33 cellular contexts compared by ENCODE assay signal in genomic region chr4:17723648-17724047, GRCh38. TPM values are rescaled to one million over a fixed set of nuclear protein-coding genes. Genes with fewer than 3 reads are reported as not detected.
"Had no signal": no experiment of that assay in that cellular context is flagged by ENCODE, and none has a peak within 500 bp of the region (broad histone marks: within the 10 kb centered on the region; RNA-seq: fewer than 3 reads in every experiment).

No MANE protein-coding gene starts in this region.

- ATAC-seq: naive thymus-derived CD4-positive, alpha-beta T cell; natural killer cell; psoas muscle; right cardiac atrium; sciatic nerve; stimulated activated memory B cell treated with anti-CD40 and anti-IgM and Interleukin-4, amounts not matched to agents 10 μg/mL and 1 μg/mL and 100 μg/mL, for 72 hours; stimulated activated naive CD8-positive, alpha-beta T cell treated with anti-CD3 and anti-CD28 coated beads, Interleukin-15, amount 100 ng/mL, for 72 hours; stimulated activated naive CD8-positive, alpha-beta T cell treated with anti-CD3 and anti-CD28 coated beads, Interleukin-15, Interleukin-2, amounts not matched to agents 100 U/mL and 50 U/mL, for 24 hours; upper lobe of right lung had no signal

- DNase-seq: naive thymus-derived CD4-positive, alpha-beta T cell; natural killer cell; occipital lobe; posterior cingulate gyrus; psoas muscle; right cardiac atrium; spleen; stimulated activated CD4-positive, alpha-beta T cell treated with anti-CD3 and anti-CD28 coated beads, Interleukin-12 subunit alpha, Interleukin-12 subunit beta, amount 100 ng/mL, for 4 hours; stimulated activated CD4-positive, alpha-beta T cell treated with anti-CD3 and anti-CD28 coated beads, Interleukin-1b, Interleukin-23, amount 100 ng/mL, for 48 hours; stimulated activated CD4-positive, alpha-beta T cell treated with anti-CD3 and anti-CD28 coated beads, Interleukin-4, amount 100 ng/mL, for 1 hour; stimulated activated CD4-positive, alpha-beta T cell treated with anti-CD3 and anti-CD28 coated beads, Interleukin-4, amount 100 ng/mL, for 4 hours; stimulated activated CD8-positive, alpha-beta memory T cell treated with anti-CD3 and anti-CD28 coated beads, Interleukin-4, amount 100 ng/mL, for 48 hours; stimulated activated naive CD4-positive, alpha-beta T cell; stimulated activated naive CD8-positive, alpha-beta T cell treated with anti-CD3 and anti-CD28 coated beads, Interleukin-15, amount 100 ng/mL, for 72 hours; stimulated activated naive CD8-positive, alpha-beta T cell treated with anti-CD3 and anti-CD28 coated beads, Interleukin-15, Interleukin-2, amounts not matched to agents 100 U/mL and 50 U/mL, for 24 hours; substantia nigra; testis; tibial artery; transverse colon; upper lobe of right lung; uterus had no signal

- H3K27ac Mint-ChIP-seq: naive thymus-derived CD4-positive, alpha-beta T cell; natural killer cell; nephron; neural progenitor cell; progenitor cell of endocrine pancreas; stimulated activated memory B cell treated with anti-CD40 and anti-IgM and Interleukin-4, amounts not matched to agents 10 μg/mL and 1 μg/mL and 100 μg/mL, for 72 hours; stimulated activated naive CD8-positive, alpha-beta T cell treated with anti-CD3 and anti-CD28 coated beads, Interleukin-15, amount 100 ng/mL, for 72 hours; type B pancreatic cell had no signal

- H3K4me1 ChIP-seq: neural progenitor cell, parathyroid adenoma, psoas muscle, spleen, testis, transverse colon, upper lobe of right lung, uterus had no signal

- H3K36me3 Mint-ChIP-seq: natural killer cell; stimulated activated memory B cell treated with anti-CD40 and anti-IgM and Interleukin-4, amounts not matched to agents 10 μg/mL and 1 μg/mL and 100 μg/mL, for 72 hours; type B pancreatic cell had no signal

- H3K27ac ChIP-seq: neural progenitor cell, parathyroid adenoma, psoas muscle, skin epidermis, spleen, suprapubic skin, testis, tibial artery, transverse colon, upper lobe of right lung, uterus had no signal

- H3K4me3 Mint-ChIP-seq: naive thymus-derived CD4-positive, alpha-beta T cell; natural killer cell; nephron; neural progenitor cell; stimulated activated memory B cell treated with anti-CD40 and anti-IgM and Interleukin-4, amounts not matched to agents 10 μg/mL and 1 μg/mL and 100 μg/mL, for 72 hours; stimulated activated naive CD8-positive, alpha-beta T cell treated with anti-CD3 and anti-CD28 coated beads, Interleukin-15, amount 100 ng/mL, for 72 hours; type B pancreatic cell had no signal

- H3K9me3 ChIP-seq: psoas muscle, testis, tibial artery, transverse colon, upper lobe of right lung, uterus had no signal

- H3K4me3 ChIP-seq: neural progenitor cell, psoas muscle, skin epidermis, smooth muscle cell, spleen, suprapubic skin, testis, tibial artery, transverse colon, upper lobe of right lung, uterus had no signal

- H3K27me3 ChIP-seq: neural progenitor cell, suprapubic skin, testis, tibial artery, transverse colon, upper lobe of right lung, uterus had no signal

- H3K4me2 ChIP-seq: neural progenitor cell, smooth muscle cell had no signal

- H3K79me2 ChIP-seq: parathyroid adenoma had no signal

- H3K36me3 ChIP-seq: neural progenitor cell, spleen, suprapubic skin, tibial artery, transverse colon, upper lobe of right lung, uterus had no signal

- H2AFZ ChIP-seq: neural progenitor cell, parathyroid adenoma had no signal

- H3K9ac ChIP-seq: neural progenitor cell, parathyroid adenoma had no signal

- H3K4me1 Mint-ChIP-seq: naive thymus-derived CD4-positive, alpha-beta T cell; natural killer cell; nephron; stimulated activated memory B cell treated with anti-CD40 and anti-IgM and Interleukin-4, amounts not matched to agents 10 μg/mL and 1 μg/mL and 100 μg/mL, for 72 hours; stimulated activated naive CD8-positive, alpha-beta T cell treated with anti-CD3 and anti-CD28 coated beads, Interleukin-15, amount 100 ng/mL, for 72 hours had no signal

RNA-seq across cellular contexts. Expression of gene FAM184B, which starts 57.8 kb away (rescaled TPM):
- total RNA-seq: osteoblast, renal cortical epithelial cell, right cardiac atrium, sciatic nerve, smooth muscle cell, spleen had no signal
- polyA plus RNA-seq: naive thymus-derived CD4-positive, alpha-beta T cell; smooth muscle cell had no signal
